1 cellular context compared by ENCODE assay signal in the genomic region with DNA sequence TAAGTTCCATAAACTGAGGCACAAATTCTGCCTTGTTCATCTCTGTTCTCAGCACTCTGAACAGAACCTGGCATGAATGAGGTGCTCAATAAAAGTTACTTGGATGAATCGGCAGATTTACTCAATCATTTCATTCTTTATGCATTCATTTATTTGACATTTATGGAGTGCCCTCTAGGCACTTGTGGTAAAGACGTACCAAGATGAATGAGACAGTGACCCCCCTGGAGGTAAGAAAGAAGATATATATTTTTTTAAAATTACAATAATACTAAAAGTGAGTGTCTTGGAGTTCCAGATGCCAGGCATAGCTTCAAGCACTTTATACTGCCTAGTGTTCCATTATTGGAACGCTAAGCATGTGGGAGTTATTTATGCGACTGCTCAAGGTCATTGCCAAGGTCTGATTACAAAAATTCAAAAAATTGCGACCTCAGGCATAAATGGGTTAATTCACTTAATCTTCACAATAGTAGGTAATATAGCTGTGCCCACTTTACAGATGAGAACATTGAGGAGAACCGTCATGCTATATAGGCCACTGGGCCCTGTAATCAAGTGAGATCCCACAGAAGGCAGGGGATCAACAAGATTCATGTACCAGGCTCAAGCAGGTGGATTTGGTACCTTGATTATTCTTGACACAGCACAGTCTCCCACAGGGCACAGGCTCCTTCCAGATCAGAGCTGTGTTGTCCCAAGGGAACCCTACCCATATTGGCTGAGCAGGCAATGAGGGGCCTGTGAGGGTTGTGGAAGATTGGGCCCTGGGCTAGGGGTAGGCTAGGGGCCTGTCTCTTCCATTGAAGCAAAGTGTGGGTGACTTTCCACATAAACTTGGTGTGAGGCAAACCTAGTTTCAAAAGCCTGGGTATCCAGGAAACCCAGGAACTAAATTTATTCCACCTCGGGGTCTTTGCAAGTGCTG.
TF ChIP-seq lines count a peak whose summit lies in the region.

No MANE protein-coding gene starts in this region.

TF ChIP-seq in HepG2, 621 proteins besides CTCF, POLR2A, EP300 and RAD21:
- TF ChIP-seq TCF7 (IDR thresholded peaks at IDR 0.05; ENCODE audit: low read depth) (no peak), RFXANK (CRISPR knock-in tag; IDR thresholded peaks at IDR 0.05) (no peak), ZNF101 (CRISPR knock-in tag; IDR thresholded peaks at IDR 0.05; ENCODE audit: borderline replicate concordance, low read depth) (no peak), POLR2G (IDR thresholded peaks at IDR 0.05; ENCODE audit: low read depth, low read length) (no peak), TFDP2 (CRISPR knock-in tag; IDR thresholded peaks at IDR 0.05) (no peak), ZNF629 (CRISPR knock-in tag; conservative IDR thresholded peaks at IDR 0.05) (peak; percentile 87), ZNF790 (CRISPR knock-in tag; IDR thresholded peaks at IDR 0.05; ENCODE audit: borderline replicate concordance) (no peak), JARID2 (CRISPR knock-in tag; IDR thresholded peaks at IDR 0.05; ENCODE audit: insufficient replicate concordance) (no peak), ZNF558 (CRISPR knock-in tag; IDR thresholded peaks at IDR 0.05; ENCODE audit: borderline replicate concordance) (no peak)
- TF ChIP-seq, protein P1, sequence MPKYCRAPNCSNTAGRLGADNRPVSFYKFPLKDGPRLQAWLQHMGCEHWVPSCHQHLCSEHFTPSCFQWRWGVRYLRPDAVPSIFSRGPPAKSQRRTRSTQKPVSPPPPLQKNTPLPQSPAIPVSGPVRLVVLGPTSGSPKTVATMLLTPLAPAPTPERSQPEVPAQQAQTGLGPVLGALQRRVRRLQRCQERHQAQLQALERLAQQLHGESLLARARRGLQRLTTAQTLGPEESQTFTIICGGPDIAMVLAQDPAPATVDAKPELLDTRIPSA (CRISPR knock-in tag; IDR thresholded peaks at IDR 0.05; ENCODE audit: borderline replicate concordance): 0 out of 2 replicates have a peak, but pooled peaks have one; percentile 23
- TF ChIP-seq, protein P2, sequence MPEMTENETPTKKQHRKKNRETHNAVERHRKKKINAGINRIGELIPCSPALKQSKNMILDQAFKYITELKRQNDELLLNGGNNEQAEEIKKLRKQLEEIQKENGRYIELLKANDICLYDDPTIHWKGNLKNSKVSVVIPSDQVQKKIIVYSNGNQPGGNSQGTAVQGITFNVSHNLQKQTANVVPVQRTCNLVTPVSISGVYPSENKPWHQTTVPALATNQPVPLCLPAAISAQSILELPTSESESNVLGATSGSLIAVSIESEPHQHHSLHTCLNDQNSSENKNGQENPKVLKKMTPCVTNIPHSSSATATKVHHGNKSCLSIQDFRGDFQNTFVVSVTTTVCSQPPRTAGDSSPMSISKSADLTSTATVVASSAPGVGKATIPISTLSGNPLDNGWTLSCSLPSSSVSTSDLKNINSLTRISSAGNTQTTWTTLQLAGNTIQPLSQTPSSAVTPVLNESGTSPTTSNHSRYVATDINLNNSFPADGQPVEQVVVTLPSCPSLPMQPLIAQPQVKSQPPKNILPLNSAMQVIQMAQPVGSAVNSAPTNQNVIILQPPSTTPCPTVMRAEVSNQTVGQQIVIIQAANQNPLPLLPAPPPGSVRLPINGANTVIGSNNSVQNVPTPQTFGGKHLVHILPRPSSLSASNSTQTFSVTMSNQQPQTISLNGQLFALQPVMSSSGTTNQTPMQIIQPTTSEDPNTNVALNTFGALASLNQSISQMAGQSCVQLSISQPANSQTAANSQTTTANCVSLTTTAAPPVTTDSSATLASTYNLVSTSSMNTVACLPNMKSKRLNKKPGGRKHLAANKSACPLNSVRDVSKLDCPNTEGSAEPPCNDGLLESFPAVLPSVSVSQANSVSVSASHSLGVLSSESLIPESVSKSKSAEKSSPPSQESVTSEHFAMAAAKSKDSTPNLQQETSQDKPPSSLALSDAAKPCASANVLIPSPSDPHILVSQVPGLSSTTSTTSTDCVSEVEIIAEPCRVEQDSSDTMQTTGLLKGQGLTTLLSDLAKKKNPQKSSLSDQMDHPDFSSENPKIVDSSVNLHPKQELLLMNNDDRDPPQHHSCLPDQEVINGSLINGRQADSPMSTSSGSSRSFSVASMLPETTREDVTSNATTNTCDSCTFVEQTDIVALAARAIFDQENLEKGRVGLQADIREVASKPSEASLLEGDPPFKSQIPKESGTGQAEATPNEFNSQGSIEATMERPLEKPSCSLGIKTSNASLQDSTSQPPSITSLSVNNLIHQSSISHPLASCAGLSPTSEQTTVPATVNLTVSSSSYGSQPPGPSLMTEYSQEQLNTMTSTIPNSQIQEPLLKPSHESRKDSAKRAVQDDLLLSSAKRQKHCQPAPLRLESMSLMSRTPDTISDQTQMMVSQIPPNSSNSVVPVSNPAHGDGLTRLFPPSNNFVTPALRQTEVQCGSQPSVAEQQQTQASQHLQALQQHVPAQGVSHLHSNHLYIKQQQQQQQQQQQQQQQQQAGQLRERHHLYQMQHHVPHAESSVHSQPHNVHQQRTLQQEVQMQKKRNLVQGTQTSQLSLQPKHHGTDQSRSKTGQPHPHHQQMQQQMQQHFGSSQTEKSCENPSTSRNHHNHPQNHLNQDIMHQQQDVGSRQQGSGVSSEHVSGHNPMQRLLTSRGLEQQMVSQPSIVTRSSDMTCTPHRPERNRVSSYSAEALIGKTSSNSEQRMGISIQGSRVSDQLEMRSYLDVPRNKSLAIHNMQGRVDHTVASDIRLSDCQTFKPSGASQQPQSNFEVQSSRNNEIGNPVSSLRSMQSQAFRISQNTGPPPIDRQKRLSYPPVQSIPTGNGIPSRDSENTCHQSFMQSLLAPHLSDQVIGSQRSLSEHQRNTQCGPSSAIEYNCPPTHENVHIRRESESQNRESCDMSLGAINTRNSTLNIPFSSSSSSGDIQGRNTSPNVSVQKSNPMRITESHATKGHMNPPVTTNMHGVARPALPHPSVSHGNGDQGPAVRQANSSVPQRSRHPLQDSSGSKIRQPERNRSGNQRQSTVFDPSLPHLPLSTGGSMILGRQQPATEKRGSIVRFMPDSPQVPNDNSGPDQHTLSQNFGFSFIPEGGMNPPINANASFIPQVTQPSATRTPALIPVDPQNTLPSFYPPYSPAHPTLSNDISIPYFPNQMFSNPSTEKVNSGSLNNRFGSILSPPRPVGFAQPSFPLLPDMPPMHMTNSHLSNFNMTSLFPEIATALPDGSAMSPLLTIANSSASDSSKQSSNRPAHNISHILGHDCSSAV (CRISPR knock-in tag; IDR thresholded peaks at IDR 0.05; ENCODE audit: borderline replicate concordance): no peak
